25 cellular contexts compared by ENCODE assay signal in genomic region chr14:90523961-90524875, GRCh38.
DNase-seq lines count a peak whose midpoint lies in the region; ATAC-seq, FAIRE-seq and TF ChIP-seq lines count a peak whose summit lies in the region.
"Had no signal": no experiment of that assay in that cellular context is flagged by ENCODE, and none has a peak within 500 bp of the region (broad histone marks: within the 10 kb centered on the region; RNA-seq: fewer than 3 reads in every experiment).

No MANE protein-coding gene starts in this region.

- ATAC-seq in HG03378 (IDR thresholded peaks at IDR 0.05; ENCODE audit: unreplicated experiment): no peak
- ATAC-seq in GM21367 (IDR thresholded peaks at IDR 0.05; ENCODE audit: unreplicated experiment): no peak
- ATAC-seq in T-helper 17 cell: no peak
- ATAC-seq: activated CD4-positive, CD25-positive, alpha-beta regulatory T cell treated with anti-CD3 and anti-CD28 coated beads, Interleukin-2, amount 50 U/mL, for 24 hours; activated CD8-positive, alpha-beta T cell treated with anti-CD3 and anti-CD28 coated beads for 36 hours had no signal

- no peak for TF ChIP-seq POLR2A in H54 (IDR thresholded peaks at IDR 0.05; ENCODE audit: low read depth, low read length)
- no peak for TF ChIP-seq POLR2A in sigmoid colon (IDR thresholded peaks at IDR 0.05)

- no peak for TF ChIP-seq CTCF in sigmoid colon (IDR thresholded peaks at IDR 0.05)

- H3K4me3 ChIP-seq in sigmoid colon: no peak overlapping the region
- H3K4me3 ChIP-seq: dorsolateral prefrontal cortex had no signal

- no peaks in the 10 kb centered on the region for H3K4me1 Mint-ChIP-seq in T-helper 17 cell

- H3K9me3 ChIP-seq in sigmoid colon (no peaks in the 10 kb centered on the region), T-helper 17 cell (ENCODE audit: control insufficient read depth, low read length, poor library complexity, severe bottlenecking) (no peaks in the 10 kb centered on the region)
- H3K9me3 ChIP-seq: neutrophil had no signal

- no peak overlapping the region for H3K27ac Mint-ChIP-seq in T-helper 17 cell
- H3K27ac Mint-ChIP-seq: activated CD8-positive, alpha-beta T cell treated with anti-CD3 and anti-CD28 coated beads for 36 hours; activated naive CD8-positive, alpha-beta T cell had no signal

- H3K27me3 ChIP-seq in layer of hippocampus (ENCODE audit: control insufficient read depth, insufficient read depth, low read length) (no peaks in the 10 kb centered on the region), sigmoid colon (no peaks in the 10 kb centered on the region)
- H3K27me3 ChIP-seq: dorsolateral prefrontal cortex had no signal

- no peaks in the 10 kb centered on the region for H3K36me3 Mint-ChIP-seq in T-helper 17 cell (ENCODE audit: low read depth)
- H3K36me3 Mint-ChIP-seq: activated naive CD8-positive, alpha-beta T cell had no signal

- no peaks in the 10 kb centered on the region for H3K36me3 ChIP-seq in sigmoid colon
- H3K36me3 ChIP-seq: neutrophil had no signal

- H3K27ac ChIP-seq in caudate nucleus (ENCODE audit: low read depth, low read length) (peak overlapping the region; percentile 0), layer of hippocampus (ENCODE audit: low read depth, low read length) (peak overlapping the region; percentile 17), sigmoid colon (peak overlapping the region; percentile 76 to 90 (median 86))
- H3K27ac ChIP-seq: neutrophil had no signal

- peaks cover 18% of the 10 kb centered on the region for H3K27me3 Mint-ChIP-seq in T-helper 17 cell
- H3K27me3 Mint-ChIP-seq: activated naive CD8-positive, alpha-beta T cell had no signal

- no peak overlapping the region for H3K4me3 Mint-ChIP-seq in T-helper 17 cell
- H3K4me3 Mint-ChIP-seq: activated CD8-positive, alpha-beta T cell treated with anti-CD3 and anti-CD28 coated beads for 36 hours; activated naive CD8-positive, alpha-beta T cell had no signal

- WGBS in sigmoid colon, 2 donors: 87 to 89% methylated on average over 18 of the region's 18 CpGs

- H3K4me1 ChIP-seq in sigmoid colon: peaks cover 0 to 54% (median 49%) of the 10 kb centered on the region in 4 donors

- no peak for FAIRE-seq in H54 (lab: Jason Lieb, UNC)

- intact Hi-C loops in sigmoid colon (cut with DNase I): no loop called here

- TF ChIP-seq EP300 in sigmoid colon (IDR thresholded peaks at IDR 0.05): no peak

- DNase-seq in H54 (ENCODE audit: insufficient read length, low spot score) (peak; percentile 83), caudate nucleus (lab: John Stamatoyannopoulos, UW) (no peak), sigmoid colon (no peak), HUDEP-2 (lab: John Stamatoyannopoulos, UW; ENCODE audit: unreplicated experiment in 76 of 76) (no peak), T-helper 17 cell (no peak)
- DNase-seq: activated CD8-positive, alpha-beta T cell treated with anti-CD3 and anti-CD28 coated beads for 36 hours; anterior cingulate cortex; C1 segment of cervical spinal cord; central memory CD4-positive, alpha-beta T cell; DND-41; dorsolateral prefrontal cortex; KBM-7; mammary epithelial cell; NCI-H1105; NCI-H187 treated with DMSO at 0.1 percent for 48 hours; NCI-H2171 treated with DMSO at 0.1 percent for 48 hours; NCI-H510A treated with DMSO at 0.1 percent for 48 hours; SHP77; stimulated activated CD4-positive, alpha-beta T cell treated with anti-CD3 and anti-CD28 coated beads, Interleukin-2, amount 100 ng/mL, for 24 hours had no signal

Comparison
In these comparisons a context has a peak if more than half of its experiments do, and no peak if none do; other contexts are left out.
1. H3K27ac ChIP-seq: peak in every context shown above with its lines; median percentile 86 in sigmoid colon; 17 in layer of hippocampus; 0 in caudate nucleus.